Comparison of ENCODE assay signal across 1 cellular context in genomic region chr1:37593726-37594125, GRCh38.
TF ChIP-seq lines count a peak whose summit lies in the region.

No MANE protein-coding gene starts in this region.

TF ChIP-seq in K562, 482 proteins besides CTCF, POLR2A, EP300 and RAD21:
- no peak for TF ChIP-seq ZNF253 (CRISPR knock-in tag; conservative IDR thresholded peaks at IDR 0.05)
- no peak for TF ChIP-seq CTBP1 (IDR thresholded peaks at IDR 0.05; ENCODE audit: borderline replicate concordance)
- TF ChIP-seq NCOR1 (IDR thresholded peaks at IDR 0.05): no peak
- no peak for TF ChIP-seq FOXK1 (CRISPR knock-in tag; IDR thresholded peaks at IDR 0.05; ENCODE audit: borderline replicate concordance)
- TF ChIP-seq SREBF1 (IDR thresholded peaks at IDR 0.05; ENCODE audit: borderline replicate concordance, low read depth, low read length): no peak
- no peak for TF ChIP-seq HBP1 (CRISPR knock-in tag; IDR thresholded peaks at IDR 0.05)
- TF ChIP-seq TCF3 (CRISPR knock-in tag; IDR thresholded peaks at IDR 0.05): no peak
- TF ChIP-seq SMARCE1 (IDR thresholded peaks at IDR 0.05): no peak
- TF ChIP-seq ZNF830 (CRISPR knock-in tag; IDR thresholded peaks at IDR 0.05): no peak
- TF ChIP-seq ADNP (tag; IDR thresholded peaks at IDR 0.05): no peak
- no peak for TF ChIP-seq CHD2 (IDR thresholded peaks at IDR 0.05; ENCODE audit: low read depth, low read length)
- no peak for TF ChIP-seq KLF6 (CRISPR knock-in tag; IDR thresholded peaks at IDR 0.05; ENCODE audit: borderline replicate concordance)
- TF ChIP-seq ZFP91 (CRISPR knock-in tag; IDR thresholded peaks at IDR 0.05): no peak
- no peak for TF ChIP-seq ZNF217 (CRISPR knock-in tag; IDR thresholded peaks at IDR 0.05)
- TF ChIP-seq NR3C1 (CRISPR knock-in tag; IDR thresholded peaks at IDR 0.05): no peak
- TF ChIP-seq TGIF2 (CRISPR knock-in tag; IDR thresholded peaks at IDR 0.05): no peak
- TF ChIP-seq RFX5 (IDR thresholded peaks at IDR 0.05; ENCODE audit: low read depth, low read length): no peak
- TF ChIP-seq FUS (optimal IDR thresholded peaks at IDR 0.05; ENCODE audit: low read depth, low read length): no peak
- no peak for TF ChIP-seq SAFB (IDR thresholded peaks at IDR 0.05; ENCODE audit: borderline replicate concordance, low read depth, low read length)
- TF ChIP-seq ZSCAN29 (IDR thresholded peaks at IDR 0.05): no peak
